17 cellular contexts compared by ENCODE assay signal in the genomic region with DNA sequence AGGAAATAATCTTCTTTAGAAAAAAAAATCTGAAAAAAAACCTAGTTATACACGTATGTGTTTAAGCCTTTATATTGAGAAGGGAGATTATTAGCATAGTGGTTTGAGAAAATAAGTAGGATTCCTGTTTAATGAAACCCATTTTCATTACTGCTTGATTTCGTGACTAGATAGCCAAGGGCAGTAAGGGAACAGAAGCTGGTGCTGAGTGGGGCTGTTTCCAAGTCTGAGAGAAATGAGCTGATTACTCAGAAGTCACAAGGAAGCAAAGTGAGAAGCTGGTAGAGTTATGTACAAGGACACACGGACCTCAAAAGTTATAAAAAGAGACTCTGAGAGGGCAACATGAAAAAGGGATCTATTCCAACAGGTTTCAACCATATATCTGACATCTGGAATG.
DNase-seq lines count a peak whose midpoint lies in the region; TF ChIP-seq lines count a peak whose summit lies in the region.
"Had no signal": no experiment of that assay in that cellular context is flagged by ENCODE, and none has a peak within 500 bp of the region (broad histone marks: within the 10 kb centered on the region; RNA-seq: fewer than 3 reads in every experiment).

No MANE protein-coding gene starts in this region.

- H3K4me3 ChIP-seq in OCI-LY7 (ENCODE audit: low read depth, low read length, poor library complexity, severe bottlenecking): no peak overlapping the region
- no peak overlapping the region for H3K4me3 ChIP-seq in mesenchymal stem cell (ENCODE audit: insufficient read depth in 1 of 2, low read depth in 1 of 2, low read length in 2 of 2)
- H3K4me3 ChIP-seq in A673 (ENCODE audit: low read depth, low read length, poor library complexity, severe bottlenecking): no peak overlapping the region
- H3K4me3 ChIP-seq: K562, PC-9 had no signal

- H3K36me3 ChIP-seq in OCI-LY7 (ENCODE audit: insufficient read depth, low read length) (no peaks in the 10 kb centered on the region), mesenchymal stem cell (ENCODE audit: control insufficient read depth in 1 of 2, insufficient read depth in 2 of 2, low read depth in 1 of 2, low read length in 2 of 2) (no peaks in the 10 kb centered on the region), A673 (ENCODE audit: insufficient read depth, low read length, poor library complexity, severe bottlenecking) (no peaks in the 10 kb centered on the region)

- DNase-seq in EL (peak; percentile 4), OCI-LY7 (ENCODE audit: low spot score) (no peak), mesenchymal stem cell (peak; percentile 24), renal cortical epithelial cell (ENCODE audit: low read depth) (peak; percentile 11), A673 (ENCODE audit: low spot score) (no peak), HuH-7 (ENCODE audit: low spot score) (no peak), HFFc6 (no peak), DMS79 treated with DMSO at 0.1 percent for 48 hours (lab: John Stamatoyannopoulos, UW) (no peak)
- DNase-seq: DND-41, GDM1, NCI-H1694 treated with DMSO at 0.1 percent for 48 hours, NCI-H2107, NCI-H2227 treated with DMSO at 0.1 percent for 48 hours, NCI-H510A treated with DMSO at 0.1 percent for 48 hours, NCI-H774, PC-9 had no signal

- no peaks in the 10 kb centered on the region for H3K4me1 Mint-ChIP-seq in HFFc6 (ENCODE audit: low read depth)

- no peak overlapping the region for H3K14ac ChIP-seq in mesenchymal stem cell (ENCODE audit: low read length in 2 of 2)

- peak overlapping the region; percentile 7; the same call in 1 of the 2 replicates for H2AFZ ChIP-seq in OCI-LY7 (ENCODE audit: low read length)
- no peak overlapping the region for H2AFZ ChIP-seq in mesenchymal stem cell (ENCODE audit: low read depth, low read length)
- H2AFZ ChIP-seq: PC-9 had no signal

- H3K4me1 ChIP-seq in OCI-LY7 (ENCODE audit: insufficient read depth, low read length, poor library complexity, severe bottlenecking): peaks cover 30% of the 10 kb centered on the region
- H3K4me1 ChIP-seq in mesenchymal stem cell (ENCODE audit: control insufficient read depth, insufficient read depth, low read depth, low read length): no peaks in the 10 kb centered on the region
- H3K4me1 ChIP-seq in A673 (ENCODE audit: insufficient read depth, low read length, poor library complexity, severe bottlenecking): no peaks in the 10 kb centered on the region

- POLR2A ChIA-PET in OCI-LY7 (lab: Charles Lee) (interaction anchor here (0.7 to 2.1 kb wide), 8 partner anchors 11 to 145 kb away, joined by 3 to 14 read pairs (median 4); no protein-coding TSS in a partner anchor), A673 (lab: Charles Lee; ENCODE audit: low non-redundant PET) (no interaction called here)

- no peak overlapping the region for H2BK12ac ChIP-seq in mesenchymal stem cell (ENCODE audit: low read length in 2 of 2)

- H3K36me3 Mint-ChIP-seq in HFFc6 (ENCODE audit: low read depth): no peaks in the 10 kb centered on the region

- H3K9ac ChIP-seq in mesenchymal stem cell (ENCODE audit: low read length): no peak overlapping the region

- peaks cover 2% of the 10 kb centered on the region; the same call in 1 of the 2 replicates for H3K27me3 Mint-ChIP-seq in HFFc6 (ENCODE audit: insufficient read depth)

- H4K8ac ChIP-seq in mesenchymal stem cell (ENCODE audit: low read length): no peak overlapping the region

- no peak overlapping the region for H3K27ac Mint-ChIP-seq in HFFc6

- peaks cover 3% of the 10 kb centered on the region; the same call in 1 of the 2 replicates for H3K9me3 Mint-ChIP-seq in HFFc6

- no peak overlapping the region for H2BK15ac ChIP-seq in mesenchymal stem cell (ENCODE audit: low read depth, poor library complexity, severe bottlenecking)

- no peak overlapping the region for H3K4me3 Mint-ChIP-seq in HFFc6

- intact Hi-C loops in OCI-LY7 (cut with micrococcal nuclease; ENCODE audit: unreplicated experiment): no loop called here
- intact Hi-C loops in A673 (cut with micrococcal nuclease; ENCODE audit: unreplicated experiment): no loop called here

- H3K9me2 ChIP-seq in OCI-LY7 (ENCODE audit: insufficient read depth, low read length): no peaks in the 10 kb centered on the region

- H3K18ac ChIP-seq in mesenchymal stem cell (ENCODE audit: low read depth in 1 of 2, low read length in 2 of 2): no peak overlapping the region

- no peak for TF ChIP-seq CTCF in OCI-LY7 (conservative IDR thresholded peaks at IDR 0.05; ENCODE audit: low read length)
- TF ChIP-seq CTCF in A673 (conservative IDR thresholded peaks at IDR 0.05; ENCODE audit: low read depth, low read length): no peak
- no peak for TF ChIP-seq CTCF in HFFc6 (IDR thresholded peaks at IDR 0.05)

- no peak overlapping the region for H2BK120ac ChIP-seq in mesenchymal stem cell (ENCODE audit: low read depth, low read length)

- H2AK5ac ChIP-seq in mesenchymal stem cell (ENCODE audit: low read length, severe bottlenecking): no peak overlapping the region

- no peak overlapping the region for H2BK5ac ChIP-seq in mesenchymal stem cell (ENCODE audit: low read depth, low read length, poor library complexity, severe bottlenecking)

- H3K9me3 ChIP-seq in OCI-LY7 (ENCODE audit: low read length) (no peaks in the 10 kb centered on the region; the same call in 1 of the 2 replicates), mesenchymal stem cell (ENCODE audit: control insufficient read depth, low read length) (no peaks in the 10 kb centered on the region), A673 (ENCODE audit: low read depth, low read length, poor library complexity, severe bottlenecking) (no peaks in the 10 kb centered on the region)

- H3K4ac ChIP-seq in mesenchymal stem cell (ENCODE audit: low read depth in 1 of 2, low read length in 2 of 2): no peak overlapping the region

- no peaks in the 10 kb centered on the region for H3K79me2 ChIP-seq in OCI-LY7 (ENCODE audit: insufficient read depth, low read depth, low read length)

- no peaks in the 10 kb centered on the region for H3K79me1 ChIP-seq in mesenchymal stem cell (replicated peaks; ENCODE audit: low read length, poor library complexity, severe bottlenecking)

- BruUV-seq in OCI-LY7 (replicated peaks; lab: Mats Ljungman, UMichigan) (no TSS peak), A673 (replicated peaks; lab: Mats Ljungman, UMichigan) (no TSS peak)

- H3K23ac ChIP-seq in mesenchymal stem cell (ENCODE audit: low read length in 2 of 2): no peak overlapping the region

- WGBS in mesenchymal stem cell: 50% methylated on average over 3 of the region's 3 CpGs

- CTCF ChIA-PET in OCI-LY7 (lab: Charles Lee; ENCODE audit: unreplicated experiment): interaction anchor here (0.9 kb wide), 1 partner anchor 22 kb away, joined by 3 read pairs; no protein-coding TSS in a partner anchor
- CTCF ChIA-PET in A673 (lab: Charles Lee): no interaction called here

- H3K27me3 ChIP-seq in mesenchymal stem cell (ENCODE audit: control insufficient read depth in 1 of 2, insufficient read depth in 1 of 2, low read length in 2 of 2): no peaks in the 10 kb centered on the region
- peaks cover 15% of the 10 kb centered on the region for H3K27me3 ChIP-seq in A673 (replicated peaks; ENCODE audit: insufficient read depth, low read depth, low read length, poor library complexity)

- H4K20me1 ChIP-seq in OCI-LY7 (ENCODE audit: insufficient read depth, low read length): no peaks in the 10 kb centered on the region

- H3K27ac ChIP-seq in OCI-LY7 (ENCODE audit: low read depth, low read length, poor library complexity, severe bottlenecking) (no peak overlapping the region), mesenchymal stem cell (ENCODE audit: low read length, poor library complexity, severe bottlenecking) (no peak overlapping the region), A673 (ENCODE audit: low read depth, low read length, poor library complexity, severe bottlenecking) (no peak overlapping the region)
- H3K27ac ChIP-seq: PC-9 had no signal

- no peak overlapping the region for H4K91ac ChIP-seq in mesenchymal stem cell (ENCODE audit: low read length)

- H3K4me2 ChIP-seq in OCI-LY7 (ENCODE audit: low read length): no peak overlapping the region
- H3K4me2 ChIP-seq in mesenchymal stem cell (ENCODE audit: low read length, poor library complexity, severe bottlenecking): no peak overlapping the region
- H3K4me2 ChIP-seq: PC-9 had no signal

Comparison
In these comparisons a context has a peak if more than half of its experiments do, and no peak if none do; other contexts are left out.
1. DNase-seq: peak in EL (single experiment), mesenchymal stem cell (single experiment) and renal cortical epithelial cell (single experiment); none in OCI-LY7 (single experiment), A673 (single experiment), HuH-7 (single experiment), HFFc6 (single experiment) and DMS79 treated with DMSO at 0.1 percent for 48 hours (single experiment).